In genomic region chr5:40480392-40480791, GRCh38 we compare ENCODE assay signal across 13 cellular contexts.
DNase-seq lines count a peak whose midpoint lies in the region; ATAC-seq and TF ChIP-seq lines count a peak whose summit lies in the region.
"Had no signal": no experiment of that assay in that cellular context is flagged by ENCODE, and none has a peak within 500 bp of the region (broad histone marks: within the 10 kb centered on the region; RNA-seq: fewer than 3 reads in every experiment).

No MANE protein-coding gene starts in this region.

- CTCF ChIA-PET in HEK293T (lab: Yijun Ruan, JAX) = no interaction called here

- POLR2A ChIA-PET in HEK293T (lab: Yijun Ruan, JAX) = no interaction called here

- DNase-seq in activated T-cell treated with anti-CD3 and anti-CD28 coated beads for 4 hours = peak; percentile 17
- DNase-seq in stimulated activated CD4-positive, alpha-beta T cell treated with anti-CD3 and anti-CD28 coated beads, Interleukin-2, amount 100 ng/mL, for 48 hours = peak; percentile 31 to 34
- no peak for DNase-seq in amniotic stem cell (lab: John Stamatoyannopoulos, UW)
- no peak for DNase-seq in DMS79 treated with DMSO at 0.1 percent for 48 hours (lab: John Stamatoyannopoulos, UW)
- no peak for DNase-seq in HEK293T (ENCODE audit: extremely low spot score)
- DNase-seq: foreskin melanocyte, left colon, NCI-H510A, nucleus accumbens, SJCRH30 had no signal

- ATAC-seq in GM18498 (IDR thresholded peaks at IDR 0.05; ENCODE audit: unreplicated experiment) (peak; percentile 34), HG03175 (IDR thresholded peaks at IDR 0.05; ENCODE audit: unreplicated experiment) (peak; percentile 62), HG03196 (IDR thresholded peaks at IDR 0.05; ENCODE audit: unreplicated experiment) (no peak)
- ATAC-seq: left colon had no signal

TF ChIP-seq in HEK293T, 16 proteins besides CTCF, POLR2A, EP300 and RAD21:
- TF ChIP-seq CTBP1 (IDR thresholded peaks at IDR 0.05; ENCODE audit: borderline replicate concordance) = no peak

Comparison
In these comparisons a context has a peak if more than half of its experiments do, and no peak if none do; other contexts are left out.
1. DNase-seq: peak in activated T-cell treated with anti-CD3 and anti-CD28 coated beads for 4 hours (single experiment) and stimulated activated CD4-positive, alpha-beta T cell treated with anti-CD3 and anti-CD28 coated beads, Interleukin-2, amount 100 ng/mL, for 48 hours (2 of 2); none in amniotic stem cell (single experiment), DMS79 treated with DMSO at 0.1 percent for 48 hours (single experiment) and HEK293T (single experiment).